In genomic region chr5:170368593-170368992, GRCh38 we compare ENCODE assay signal across 15 cellular contexts.
"Had no signal": no experiment of that assay in that cellular context is flagged by ENCODE, and none has a peak within 500 bp of the region (broad histone marks: within the 10 kb centered on the region; RNA-seq: fewer than 3 reads in every experiment).

No MANE protein-coding gene starts in this region.

- DNase-seq: Karpas-422, KG1, MG63, NCI-H1092 treated with DMSO at 0.1 percent for 48 hours, NCI-H1436, NCI-H187, NCI-H2029, NCI-H2171 treated with DMSO at 0.1 percent for 48 hours, NCI-H345, NCI-H524, NCI-H526 treated with DMSO at 0.1 percent for 48 hours, NCI-H774, Right ventricle myocardium superior, RPMI8226, SIG-M5 had no signal
